In genomic region chr11:96267001-96267489, GRCh38 we compare ENCODE assay signal across 10 cellular contexts.
DNase-seq lines count a peak whose midpoint lies in the region; ATAC-seq and TF ChIP-seq lines count a peak whose summit lies in the region.
"Had no signal": no experiment of that assay in that cellular context is flagged by ENCODE, and none has a peak within 500 bp of the region (broad histone marks: within the 10 kb centered on the region; RNA-seq: fewer than 3 reads in every experiment).

No MANE protein-coding gene starts in this region.

- peak overlapping the region; percentile 47 for H3K4me3 Mint-ChIP-seq in stimulated activated effector memory CD8-positive, alpha-beta T cell treated with anti-CD3 and anti-CD28 coated beads, Interleukin-12 subunit alpha, Interleukin-12 subunit beta, amount 100 ng/mL, for 72 hours
- H3K4me3 Mint-ChIP-seq: T-helper 1 cell treated with Interleukin-12 subunit alpha and Interleukin-12 subunit beta and Interleukin-4 antibody, amounts not matched to agents 30 μg/mL and 1 μg/mL, for 36 hours had no signal

- no peaks in the 10 kb centered on the region for H3K9me3 ChIP-seq in OCI-LY3 (ENCODE audit: insufficient read depth, low read length)
- no peaks in the 10 kb centered on the region for H3K9me3 ChIP-seq in endocrine pancreas (ENCODE audit: control insufficient read depth, low read length)
- H3K9me3 ChIP-seq: prostate gland had no signal

- H3K36me3 ChIP-seq in OCI-LY3 (replicated peaks; ENCODE audit: low read depth, low read length) (peaks cover 3% of the 10 kb centered on the region), endocrine pancreas (ENCODE audit: control insufficient read depth, insufficient read depth, low read length) (no peaks in the 10 kb centered on the region)
- H3K36me3 ChIP-seq: prostate gland had no signal

- no peak for DNase-seq in stimulated activated effector memory CD8-positive, alpha-beta T cell treated with anti-CD3 and anti-CD28 coated beads, Interleukin-12 subunit alpha, Interleukin-12 subunit beta, amount 100 ng/mL, for 72 hours (ENCODE audit: low spot score in 2 of 2)
- DNase-seq in T1000 (lab: John Stamatoyannopoulos, UW) (no peak), NCI-H1092 treated with DMSO at 0.1 percent for 48 hours (lab: John Stamatoyannopoulos, UW) (no peak)
- DNase-seq: KBM-7 had no signal

- no peak for TF ChIP-seq CTCF in OCI-LY3 (IDR thresholded peaks at IDR 0.05; ENCODE audit: low read depth, low read length)

- H3K4me1 ChIP-seq in OCI-LY3 (ENCODE audit: low read length) (peaks cover 37% of the 10 kb centered on the region), endocrine pancreas (ENCODE audit: control insufficient read depth, insufficient read depth, low read length) (peaks cover 19% of the 10 kb centered on the region)
- H3K4me1 ChIP-seq: prostate gland had no signal

- H3K4me3 ChIP-seq in OCI-LY3 (ENCODE audit: low read length) (peak overlapping the region; percentile 42), endocrine pancreas (ENCODE audit: control insufficient read depth, insufficient read depth, low read length) (peak overlapping the region; percentile 38)
- H3K4me3 ChIP-seq: prostate gland had no signal

- H3K9me3 Mint-ChIP-seq in stimulated activated effector memory CD8-positive, alpha-beta T cell treated with anti-CD3 and anti-CD28 coated beads, Interleukin-12 subunit alpha, Interleukin-12 subunit beta, amount 100 ng/mL, for 72 hours, result peaks cover 2% of the 10 kb centered on the region

- H3K36me3 Mint-ChIP-seq in stimulated activated effector memory CD8-positive, alpha-beta T cell treated with anti-CD3 and anti-CD28 coated beads, Interleukin-12 subunit alpha, Interleukin-12 subunit beta, amount 100 ng/mL, for 72 hours, result no peaks in the 10 kb centered on the region

- peaks cover 78% of the 10 kb centered on the region for H3K4me1 Mint-ChIP-seq in stimulated activated effector memory CD8-positive, alpha-beta T cell treated with anti-CD3 and anti-CD28 coated beads, Interleukin-12 subunit alpha, Interleukin-12 subunit beta, amount 100 ng/mL, for 72 hours

- peak; percentile 5 for ATAC-seq in GM19328 (IDR thresholded peaks at IDR 0.05; ENCODE audit: unreplicated experiment)
- no peak for ATAC-seq in stimulated activated effector memory CD8-positive, alpha-beta T cell treated with anti-CD3 and anti-CD28 coated beads, Interleukin-12 subunit alpha, Interleukin-12 subunit beta, amount 100 ng/mL, for 72 hours
- no peak for ATAC-seq in activated CD4-positive, CD25-positive, alpha-beta regulatory T cell treated with anti-CD3 and anti-CD28 coated beads, Interleukin-2, amount 50 U/mL, for 24 hours

- H3K79me2 ChIP-seq in OCI-LY3 (ENCODE audit: low read length), result peaks cover 12% of the 10 kb centered on the region; the same call in 1 of the 2 replicates

- H3K27ac Mint-ChIP-seq in stimulated activated effector memory CD8-positive, alpha-beta T cell treated with anti-CD3 and anti-CD28 coated beads, Interleukin-12 subunit alpha, Interleukin-12 subunit beta, amount 100 ng/mL, for 72 hours, result peak overlapping the region; percentile 40

- H3K9ac ChIP-seq in OCI-LY3 (ENCODE audit: low read length) (no peak overlapping the region; the same call in 1 of the 2 replicates), endocrine pancreas (ENCODE audit: control insufficient read depth, insufficient read depth, low read length) (no peak overlapping the region)

- no peak overlapping the region for H2AFZ ChIP-seq in OCI-LY3 (ENCODE audit: low read depth, low read length)

- H3K27me3 ChIP-seq in OCI-LY3 (ENCODE audit: low read depth, low read length) (no peaks in the 10 kb centered on the region), endocrine pancreas (ENCODE audit: control insufficient read depth, insufficient read depth, low read length) (no peaks in the 10 kb centered on the region)

- peak overlapping the region; percentile 91 for H3K27ac ChIP-seq in OCI-LY3 (ENCODE audit: low read length)

- no peaks in the 10 kb centered on the region for H4K20me1 ChIP-seq in OCI-LY3 (ENCODE audit: insufficient read depth, low read length)

- peak overlapping the region; percentile 77 for H3K4me2 ChIP-seq in OCI-LY3 (ENCODE audit: low read length)
